16 cellular contexts compared by ENCODE assay signal in genomic region chr4:151427268-151427667, GRCh38. TPM values are rescaled to one million over a fixed set of nuclear protein-coding genes. Genes with fewer than 3 reads are reported as not detected.
DNase-seq lines count a peak whose midpoint lies in the region; ATAC-seq and TF ChIP-seq lines count a peak whose summit lies in the region.
"Had no signal": no experiment of that assay in that cellular context is flagged by ENCODE, and none has a peak within 500 bp of the region (broad histone marks: within the 10 kb centered on the region; RNA-seq: fewer than 3 reads in every experiment).

No MANE protein-coding gene starts in this region.

- no peak overlapping the region for H3K4me3 ChIP-seq in GM23338
- H3K4me3 ChIP-seq in RWPE2 (ENCODE audit: severe bottlenecking) = no peak overlapping the region
- no peak overlapping the region for H3K4me3 ChIP-seq in mucosa of rectum (ENCODE audit: low read length in 2 of 2)
- no peak overlapping the region for H3K4me3 ChIP-seq in skeletal muscle satellite cell (ENCODE audit: low read length)
- H3K4me3 ChIP-seq: A549, GM23248 had no signal

- no peaks in the 10 kb centered on the region for H3K27me3 ChIP-seq in GM23338 (ENCODE audit: insufficient read depth)
- H3K27me3 ChIP-seq in RWPE2 (ENCODE audit: insufficient read depth, poor library complexity, severe bottlenecking) = no peaks in the 10 kb centered on the region
- no peaks in the 10 kb centered on the region for H3K27me3 ChIP-seq in mucosa of rectum (ENCODE audit: control insufficient read depth in 2 of 2, insufficient read depth in 2 of 2, low read length in 2 of 2)
- H3K27me3 ChIP-seq in skeletal muscle satellite cell (ENCODE audit: control insufficient read depth, insufficient read depth, low read length) = no peaks in the 10 kb centered on the region

- H2AFZ ChIP-seq in GM23338 = no peak overlapping the region
- H2AFZ ChIP-seq: GM23248 had no signal

- no peak for ATAC-seq in GM23338
- ATAC-seq in RWPE2 (ENCODE audit: low read depth) = no peak
- no peak for ATAC-seq in HG02852 (IDR thresholded peaks at IDR 0.05; ENCODE audit: unreplicated experiment)
- no peak for ATAC-seq in GM19023 (IDR thresholded peaks at IDR 0.05; ENCODE audit: unreplicated experiment)
- no peak for ATAC-seq in GM21515 (IDR thresholded peaks at IDR 0.05; ENCODE audit: unreplicated experiment)
- ATAC-seq: A549 had no signal

- H3K4me1 Mint-ChIP-seq in GM23338 = peaks cover 58% of the 10 kb centered on the region
- no peaks in the 10 kb centered on the region for H3K4me1 Mint-ChIP-seq in CD14-positive monocyte

- intact Hi-C loops in CD14-positive monocyte (cut with micrococcal nuclease) = no loop called here

- H4K20me1 ChIP-seq in GM23338 (replicated peaks; ENCODE audit: insufficient read depth) = no peaks in the 10 kb centered on the region

- H3K79me2 ChIP-seq in GM23338 (replicated peaks; ENCODE audit: insufficient read depth) = peaks cover 100% of the 10 kb centered on the region

- H3K27me3 Mint-ChIP-seq in GM23338 (ENCODE audit: insufficient read depth, low read depth, poor library complexity) (no peaks in the 10 kb centered on the region), CD14-positive monocyte (ENCODE audit: low read depth in 3 of 3) (peaks cover 6 to 20% (median 7%) of the 10 kb centered on the region in 3 donors)

- H3K27ac Mint-ChIP-seq in GM23338 (no peak overlapping the region), CD14-positive monocyte (no peak overlapping the region)

- H3K9me3 Mint-ChIP-seq in GM23338 = no peaks in the 10 kb centered on the region
- peaks cover 0 to 2% (median 0%) of the 10 kb centered on the region in 7 donors for H3K9me3 Mint-ChIP-seq in CD14-positive monocyte

- no peak overlapping the region for H3K4me3 Mint-ChIP-seq in GM23338
- H3K4me3 Mint-ChIP-seq in CD14-positive monocyte = no peak overlapping the region

- no peaks in the 10 kb centered on the region for H3K36me3 ChIP-seq in GM23338 (ENCODE audit: insufficient read depth)
- H3K36me3 ChIP-seq in RWPE2 (ENCODE audit: low read depth) = no peaks in the 10 kb centered on the region
- H3K36me3 ChIP-seq in mucosa of rectum (ENCODE audit: control insufficient read depth in 2 of 2, insufficient read depth in 2 of 2, low read length in 2 of 2) = no peaks in the 10 kb centered on the region
- H3K36me3 ChIP-seq in skeletal muscle satellite cell (ENCODE audit: insufficient read depth, low read length) = no peaks in the 10 kb centered on the region

- no peak overlapping the region for H3K27ac ChIP-seq in GM23338 (ENCODE audit: low read depth)
- peak overlapping the region; percentile 29 for H3K27ac ChIP-seq in RWPE2 (ENCODE audit: poor library complexity, severe bottlenecking)
- peak overlapping the region; percentile 46 to 63 for H3K27ac ChIP-seq in mucosa of rectum (ENCODE audit: low read depth in 2 of 2, low read length in 2 of 2)
- H3K27ac ChIP-seq: A549, GM23248 had no signal

- H3K4me2 ChIP-seq in GM23338 (0 out of 2 replicates have a peak overlapping the region, but pooled peaks have one; percentile 39), skeletal muscle satellite cell (ENCODE audit: low read length) (peak overlapping the region; percentile 10)
- H3K4me2 ChIP-seq: A549 had no signal

- H3K9me2 ChIP-seq in GM23338 (ENCODE audit: insufficient read depth) = no peaks in the 10 kb centered on the region

- H3K36me3 Mint-ChIP-seq in GM23338 (ENCODE audit: low read depth) (peaks cover 5% of the 10 kb centered on the region; the same call in 1 of the 3 replicates), CD14-positive monocyte (no peaks in the 10 kb centered on the region)

- H3F3A ChIP-seq in GM23338 (replicated peaks; ENCODE audit: low read depth) = no peaks in the 10 kb centered on the region

- H3K9me3 ChIP-seq in RWPE2 (ENCODE audit: severe bottlenecking) (peaks cover 2% of the 10 kb centered on the region), mucosa of rectum (ENCODE audit: control insufficient read depth in 2 of 2, low read length in 2 of 2) (no peaks in the 10 kb centered on the region), skeletal muscle satellite cell (replicated peaks; ENCODE audit: low read length) (no peaks in the 10 kb centered on the region)
- H3K9me3 ChIP-seq: A549 had no signal

- TF ChIP-seq CTCF in GM23338 (conservative IDR thresholded peaks at IDR 0.05; ENCODE audit: low read depth in 2 of 2) = no peak
- TF ChIP-seq CTCF in RWPE2 (IDR thresholded peaks at IDR 0.05; ENCODE audit: poor library complexity, severe bottlenecking) = no peak
- TF ChIP-seq CTCF in CD14-positive monocyte (IDR thresholded peaks at IDR 0.05) = no peak

- H3K9ac ChIP-seq in mucosa of rectum (ENCODE audit: low read depth in 1 of 2, low read length in 2 of 2) (no peak overlapping the region), skeletal muscle satellite cell (ENCODE audit: low read depth, low read length) (peak overlapping the region; percentile 19)
- H3K9ac ChIP-seq: GM23248 had no signal

- no peak for DNase-seq in GM23338 (ENCODE audit: low spot score)
- DNase-seq in RWPE2 (ENCODE audit: low spot score) = no peak
- DNase-seq in CD14-positive monocyte (ENCODE audit: low spot score) = no peak
- DNase-seq: DMS 273 treated with DMSO at 0.1 percent for 48 hours, DMS79, GM23248, H7, IMR-90, KBM-7 had no signal

- peaks cover 83% of the 10 kb centered on the region for H3K4me1 ChIP-seq in GM23338 (ENCODE audit: insufficient read depth)
- peaks cover 58% of the 10 kb centered on the region for H3K4me1 ChIP-seq in RWPE2 (ENCODE audit: insufficient read depth, poor library complexity, severe bottlenecking)
- peaks cover 0 to 9% of the 10 kb centered on the region in 2 donors for H3K4me1 ChIP-seq in mucosa of rectum (ENCODE audit: control insufficient read depth in 2 of 2, insufficient read depth in 2 of 2, low read length in 2 of 2)
- peaks cover 34% of the 10 kb centered on the region for H3K4me1 ChIP-seq in skeletal muscle satellite cell (ENCODE audit: control insufficient read depth, insufficient read depth, low read length)
- H3K4me1 ChIP-seq: A549 had no signal

TF ChIP-seq in GM23338, 12 proteins besides CTCF, POLR2A, EP300 and RAD21 (continues in another document):
- TF ChIP-seq POLR2AphosphoS5 (IDR thresholded peaks at IDR 0.05; ENCODE audit: low read depth) (no peak), NANOG (IDR thresholded peaks at IDR 0.05; ENCODE audit: borderline replicate concordance) (no peak), ZNF114 (CRISPR knock-in tag; IDR thresholded peaks at IDR 0.05) (no peak), CREB1 (CRISPR knock-in tag; IDR thresholded peaks at IDR 0.05; ENCODE audit: low read depth) (no peak), STAT1 (IDR thresholded peaks at IDR 0.05; ENCODE audit: unreplicated experiment) (no peak), REST (IDR thresholded peaks at IDR 0.05; ENCODE audit: unreplicated experiment) (no peak), ETS1 (IDR thresholded peaks at IDR 0.05) (no peak), EZH2 (IDR thresholded peaks at IDR 0.05; ENCODE audit: low read depth, unreplicated experiment) (no peak)

RNA-seq across cellular contexts. Expression of gene FHIP1A, which starts 18.3 kb away (rescaled TPM):
- 95.8 and 108 TPM in 2 replicates for total RNA-seq in GM23338 (2014; rRNA removed; shearing (Covaris generic))
- polyA plus RNA-seq in GM23338 (2016; fragmentation: Nextera tagmentation; extraction: Ambion mirVana) (9.4 and 11.3 TPM in 2 replicates), CD14-positive monocyte (not detected)
- 0.25 and 0.87 TPM in 2 replicates for total RNA-seq in skeletal muscle satellite cell (2012; rRNA removed)
- polyA plus RNA-seq: AG04450, GM23248 had no signal

Comparison
In these comparisons a context has a peak if more than half of its experiments do, and no peak if none do; other contexts are left out.
1. RNA of gene FHIP1A, which starts 18.3 kb away (polyA plus RNA-seq): 9.4 to 11.3 TPM in GM23338; not detected in CD14-positive monocyte; every median in the first group is over 10 times any median in the second.